ENCODE assay signal across 1 cellular context in the genomic region with DNA sequence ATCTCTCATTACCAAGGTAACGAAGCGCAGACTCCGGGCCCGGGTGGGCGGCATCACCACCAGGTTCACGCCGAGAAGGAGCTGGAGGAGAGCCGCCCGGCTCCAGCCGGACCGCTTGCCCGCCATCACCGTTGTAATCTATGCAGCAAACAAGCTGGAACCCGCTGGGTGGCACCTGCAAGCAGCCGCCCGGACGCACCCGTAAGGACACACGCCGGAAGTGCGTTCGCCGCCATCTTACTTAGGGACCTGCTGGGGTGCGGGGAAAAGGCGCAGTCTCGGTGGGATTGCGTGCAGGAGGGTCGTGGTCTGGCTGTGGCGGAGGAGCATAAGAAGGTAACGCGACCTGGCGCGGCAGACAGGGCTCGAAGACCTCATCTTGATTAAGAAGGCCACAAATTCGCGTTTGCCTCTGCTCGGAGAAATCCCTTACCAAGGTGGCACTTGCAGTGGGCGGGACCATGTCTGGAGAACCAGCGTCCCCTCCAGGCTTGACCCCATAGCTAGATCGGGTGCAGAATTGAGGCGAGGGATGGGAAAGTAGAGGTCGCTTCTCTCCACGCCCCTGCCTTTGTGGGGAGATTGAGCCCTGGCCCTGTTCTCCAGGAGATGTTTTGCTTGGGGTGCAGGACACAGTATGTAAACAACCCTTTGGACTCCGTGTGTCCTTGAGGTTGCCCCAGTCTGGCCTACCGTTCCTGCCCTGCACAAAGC.
TF ChIP-seq lines count a peak whose summit lies in the region.

A gene with protein sequence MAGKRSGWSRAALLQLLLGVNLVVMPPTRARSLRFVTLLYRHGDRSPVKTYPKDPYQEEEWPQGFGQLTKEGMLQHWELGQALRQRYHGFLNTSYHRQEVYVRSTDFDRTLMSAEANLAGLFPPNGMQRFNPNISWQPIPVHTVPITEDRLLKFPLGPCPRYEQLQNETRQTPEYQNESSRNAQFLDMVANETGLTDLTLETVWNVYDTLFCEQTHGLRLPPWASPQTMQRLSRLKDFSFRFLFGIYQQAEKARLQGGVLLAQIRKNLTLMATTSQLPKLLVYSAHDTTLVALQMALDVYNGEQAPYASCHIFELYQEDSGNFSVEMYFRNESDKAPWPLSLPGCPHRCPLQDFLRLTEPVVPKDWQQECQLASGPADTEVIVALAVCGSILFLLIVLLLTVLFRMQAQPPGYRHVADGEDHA (minus strand): TSS at position 151 of the 714 bp plus-strand sequence. CDS start 25 bp downstream, at position 126.

TF ChIP-seq in K562, 482 proteins besides CTCF, POLR2A, EP300 and RAD21 (continued from another document and continues in another):
- no peak for TF ChIP-seq ZNF445 (CRISPR knock-in tag; IDR thresholded peaks at IDR 0.05; ENCODE audit: low read depth)
- peak in 1 of 2 experiments; percentile 90; a peak in 2 of 3 replicates for TF ChIP-seq CBX3 (IDR thresholded peaks at IDR 0.05; ENCODE audit: borderline replicate concordance in 1 of 2, low read length in 2 of 2)
- TF ChIP-seq, protein P1, sequence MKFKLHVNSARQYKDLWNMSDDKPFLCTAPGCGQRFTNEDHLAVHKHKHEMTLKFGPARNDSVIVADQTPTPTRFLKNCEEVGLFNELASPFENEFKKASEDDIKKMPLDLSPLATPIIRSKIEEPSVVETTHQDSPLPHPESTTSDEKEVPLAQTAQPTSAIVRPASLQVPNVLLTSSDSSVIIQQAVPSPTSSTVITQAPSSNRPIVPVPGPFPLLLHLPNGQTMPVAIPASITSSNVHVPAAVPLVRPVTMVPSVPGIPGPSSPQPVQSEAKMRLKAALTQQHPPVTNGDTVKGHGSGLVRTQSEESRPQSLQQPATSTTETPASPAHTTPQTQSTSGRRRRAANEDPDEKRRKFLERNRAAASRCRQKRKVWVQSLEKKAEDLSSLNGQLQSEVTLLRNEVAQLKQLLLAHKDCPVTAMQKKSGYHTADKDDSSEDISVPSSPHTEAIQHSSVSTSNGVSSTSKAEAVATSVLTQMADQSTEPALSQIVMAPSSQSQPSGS (CRISPR knock-in tag; IDR thresholded peaks at IDR 0.05): no peak
- TF ChIP-seq, protein P2, sequence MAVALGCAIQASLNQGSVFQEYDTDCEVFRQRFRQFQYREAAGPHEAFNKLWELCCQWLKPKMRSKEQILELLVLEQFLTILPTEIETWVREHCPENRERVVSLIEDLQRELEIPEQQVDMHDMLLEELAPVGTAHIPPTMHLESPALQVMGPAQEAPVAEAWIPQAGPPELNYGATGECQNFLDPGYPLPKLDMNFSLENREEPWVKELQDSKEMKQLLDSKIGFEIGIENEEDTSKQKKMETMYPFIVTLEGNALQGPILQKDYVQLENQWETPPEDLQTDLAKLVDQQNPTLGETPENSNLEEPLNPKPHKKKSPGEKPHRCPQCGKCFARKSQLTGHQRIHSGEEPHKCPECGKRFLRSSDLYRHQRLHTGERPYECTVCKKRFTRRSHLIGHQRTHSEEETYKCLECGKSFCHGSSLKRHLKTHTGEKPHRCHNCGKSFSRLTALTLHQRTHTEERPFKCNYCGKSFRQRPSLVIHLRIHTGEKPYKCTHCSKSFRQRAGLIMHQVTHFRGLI (CRISPR knock-in tag; IDR thresholded peaks at IDR 0.05): no peak
- TF ChIP-seq, protein P3, sequence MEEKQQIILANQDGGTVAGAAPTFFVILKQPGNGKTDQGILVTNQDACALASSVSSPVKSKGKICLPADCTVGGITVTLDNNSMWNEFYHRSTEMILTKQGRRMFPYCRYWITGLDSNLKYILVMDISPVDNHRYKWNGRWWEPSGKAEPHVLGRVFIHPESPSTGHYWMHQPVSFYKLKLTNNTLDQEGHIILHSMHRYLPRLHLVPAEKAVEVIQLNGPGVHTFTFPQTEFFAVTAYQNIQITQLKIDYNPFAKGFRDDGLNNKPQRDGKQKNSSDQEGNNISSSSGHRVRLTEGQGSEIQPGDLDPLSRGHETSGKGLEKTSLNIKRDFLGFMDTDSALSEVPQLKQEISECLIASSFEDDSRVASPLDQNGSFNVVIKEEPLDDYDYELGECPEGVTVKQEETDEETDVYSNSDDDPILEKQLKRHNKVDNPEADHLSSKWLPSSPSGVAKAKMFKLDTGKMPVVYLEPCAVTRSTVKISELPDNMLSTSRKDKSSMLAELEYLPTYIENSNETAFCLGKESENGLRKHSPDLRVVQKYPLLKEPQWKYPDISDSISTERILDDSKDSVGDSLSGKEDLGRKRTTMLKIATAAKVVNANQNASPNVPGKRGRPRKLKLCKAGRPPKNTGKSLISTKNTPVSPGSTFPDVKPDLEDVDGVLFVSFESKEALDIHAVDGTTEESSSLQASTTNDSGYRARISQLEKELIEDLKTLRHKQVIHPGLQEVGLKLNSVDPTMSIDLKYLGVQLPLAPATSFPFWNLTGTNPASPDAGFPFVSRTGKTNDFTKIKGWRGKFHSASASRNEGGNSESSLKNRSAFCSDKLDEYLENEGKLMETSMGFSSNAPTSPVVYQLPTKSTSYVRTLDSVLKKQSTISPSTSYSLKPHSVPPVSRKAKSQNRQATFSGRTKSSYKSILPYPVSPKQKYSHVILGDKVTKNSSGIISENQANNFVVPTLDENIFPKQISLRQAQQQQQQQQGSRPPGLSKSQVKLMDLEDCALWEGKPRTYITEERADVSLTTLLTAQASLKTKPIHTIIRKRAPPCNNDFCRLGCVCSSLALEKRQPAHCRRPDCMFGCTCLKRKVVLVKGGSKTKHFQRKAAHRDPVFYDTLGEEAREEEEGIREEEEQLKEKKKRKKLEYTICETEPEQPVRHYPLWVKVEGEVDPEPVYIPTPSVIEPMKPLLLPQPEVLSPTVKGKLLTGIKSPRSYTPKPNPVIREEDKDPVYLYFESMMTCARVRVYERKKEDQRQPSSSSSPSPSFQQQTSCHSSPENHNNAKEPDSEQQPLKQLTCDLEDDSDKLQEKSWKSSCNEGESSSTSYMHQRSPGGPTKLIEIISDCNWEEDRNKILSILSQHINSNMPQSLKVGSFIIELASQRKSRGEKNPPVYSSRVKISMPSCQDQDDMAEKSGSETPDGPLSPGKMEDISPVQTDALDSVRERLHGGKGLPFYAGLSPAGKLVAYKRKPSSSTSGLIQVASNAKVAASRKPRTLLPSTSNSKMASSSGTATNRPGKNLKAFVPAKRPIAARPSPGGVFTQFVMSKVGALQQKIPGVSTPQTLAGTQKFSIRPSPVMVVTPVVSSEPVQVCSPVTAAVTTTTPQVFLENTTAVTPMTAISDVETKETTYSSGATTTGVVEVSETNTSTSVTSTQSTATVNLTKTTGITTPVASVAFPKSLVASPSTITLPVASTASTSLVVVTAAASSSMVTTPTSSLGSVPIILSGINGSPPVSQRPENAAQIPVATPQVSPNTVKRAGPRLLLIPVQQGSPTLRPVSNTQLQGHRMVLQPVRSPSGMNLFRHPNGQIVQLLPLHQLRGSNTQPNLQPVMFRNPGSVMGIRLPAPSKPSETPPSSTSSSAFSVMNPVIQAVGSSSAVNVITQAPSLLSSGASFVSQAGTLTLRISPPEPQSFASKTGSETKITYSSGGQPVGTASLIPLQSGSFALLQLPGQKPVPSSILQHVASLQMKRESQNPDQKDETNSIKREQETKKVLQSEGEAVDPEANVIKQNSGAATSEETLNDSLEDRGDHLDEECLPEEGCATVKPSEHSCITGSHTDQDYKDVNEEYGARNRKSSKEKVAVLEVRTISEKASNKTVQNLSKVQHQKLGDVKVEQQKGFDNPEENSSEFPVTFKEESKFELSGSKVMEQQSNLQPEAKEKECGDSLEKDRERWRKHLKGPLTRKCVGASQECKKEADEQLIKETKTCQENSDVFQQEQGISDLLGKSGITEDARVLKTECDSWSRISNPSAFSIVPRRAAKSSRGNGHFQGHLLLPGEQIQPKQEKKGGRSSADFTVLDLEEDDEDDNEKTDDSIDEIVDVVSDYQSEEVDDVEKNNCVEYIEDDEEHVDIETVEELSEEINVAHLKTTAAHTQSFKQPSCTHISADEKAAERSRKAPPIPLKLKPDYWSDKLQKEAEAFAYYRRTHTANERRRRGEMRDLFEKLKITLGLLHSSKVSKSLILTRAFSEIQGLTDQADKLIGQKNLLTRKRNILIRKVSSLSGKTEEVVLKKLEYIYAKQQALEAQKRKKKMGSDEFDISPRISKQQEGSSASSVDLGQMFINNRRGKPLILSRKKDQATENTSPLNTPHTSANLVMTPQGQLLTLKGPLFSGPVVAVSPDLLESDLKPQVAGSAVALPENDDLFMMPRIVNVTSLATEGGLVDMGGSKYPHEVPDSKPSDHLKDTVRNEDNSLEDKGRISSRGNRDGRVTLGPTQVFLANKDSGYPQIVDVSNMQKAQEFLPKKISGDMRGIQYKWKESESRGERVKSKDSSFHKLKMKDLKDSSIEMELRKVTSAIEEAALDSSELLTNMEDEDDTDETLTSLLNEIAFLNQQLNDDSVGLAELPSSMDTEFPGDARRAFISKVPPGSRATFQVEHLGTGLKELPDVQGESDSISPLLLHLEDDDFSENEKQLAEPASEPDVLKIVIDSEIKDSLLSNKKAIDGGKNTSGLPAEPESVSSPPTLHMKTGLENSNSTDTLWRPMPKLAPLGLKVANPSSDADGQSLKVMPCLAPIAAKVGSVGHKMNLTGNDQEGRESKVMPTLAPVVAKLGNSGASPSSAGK (IDR thresholded peaks at IDR 0.05): no peak; the same call in 1 of the 2 replicates
- TF ChIP-seq LCOR (CRISPR knock-in tag; IDR thresholded peaks at IDR 0.05): peak; percentile 57; the same call in 1 of the 2 replicates
- TF ChIP-seq, protein P4, sequence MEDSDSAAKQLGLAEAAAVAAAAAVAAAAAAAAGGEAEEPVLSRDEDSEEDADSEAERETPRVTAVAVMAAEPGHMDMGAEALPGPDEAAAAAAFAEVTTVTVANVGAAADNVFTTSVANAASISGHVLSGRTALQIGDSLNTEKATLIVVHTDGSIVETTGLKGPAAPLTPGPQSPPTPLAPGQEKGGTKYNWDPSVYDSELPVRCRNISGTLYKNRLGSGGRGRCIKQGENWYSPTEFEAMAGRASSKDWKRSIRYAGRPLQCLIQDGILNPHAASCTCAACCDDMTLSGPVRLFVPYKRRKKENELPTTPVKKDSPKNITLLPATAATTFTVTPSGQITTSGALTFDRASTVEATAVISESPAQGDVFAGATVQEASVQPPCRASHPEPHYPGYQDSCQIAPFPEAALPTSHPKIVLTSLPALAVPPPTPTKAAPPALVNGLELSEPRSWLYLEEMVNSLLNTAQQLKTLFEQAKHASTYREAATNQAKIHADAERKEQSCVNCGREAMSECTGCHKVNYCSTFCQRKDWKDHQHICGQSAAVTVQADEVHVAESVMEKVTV (CRISPR knock-in tag; IDR thresholded peaks at IDR 0.05): no peak
- TF ChIP-seq RBM17 (IDR thresholded peaks at IDR 0.05; ENCODE audit: borderline replicate concordance, low read depth, low read length): no peak
- no peak for TF ChIP-seq NCOA2 (IDR thresholded peaks at IDR 0.05; ENCODE audit: partially characterized antibody in 2 of 2)
- no peak for TF ChIP-seq RFX7 (CRISPR knock-in tag; IDR thresholded peaks at IDR 0.05)
- TF ChIP-seq GATAD2A (IDR thresholded peaks at IDR 0.05): peak; percentile 94
- peak; percentile 86; the same call in 1 of the 2 replicates for TF ChIP-seq SMAD4 (CRISPR knock-in tag; conservative IDR thresholded peaks at IDR 0.05)
- TF ChIP-seq HDAC3 (IDR thresholded peaks at IDR 0.05; ENCODE audit: borderline replicate concordance, partially characterized antibody): no peak
- peak; percentile 70; the same call in 1 of the 2 replicates for TF ChIP-seq HNRNPL (IDR thresholded peaks at IDR 0.05; ENCODE audit: low read depth, low read length)
- no peak; the same call in 1 of the 2 replicates for TF ChIP-seq HMG20B (CRISPR knock-in tag; IDR thresholded peaks at IDR 0.05)
- no peak for TF ChIP-seq HSF4 (CRISPR knock-in tag; IDR thresholded peaks at IDR 0.05; ENCODE audit: borderline replicate concordance)
- TF ChIP-seq PYGO2 (tag; IDR thresholded peaks at IDR 0.05): no peak
- TF ChIP-seq, protein P5, sequence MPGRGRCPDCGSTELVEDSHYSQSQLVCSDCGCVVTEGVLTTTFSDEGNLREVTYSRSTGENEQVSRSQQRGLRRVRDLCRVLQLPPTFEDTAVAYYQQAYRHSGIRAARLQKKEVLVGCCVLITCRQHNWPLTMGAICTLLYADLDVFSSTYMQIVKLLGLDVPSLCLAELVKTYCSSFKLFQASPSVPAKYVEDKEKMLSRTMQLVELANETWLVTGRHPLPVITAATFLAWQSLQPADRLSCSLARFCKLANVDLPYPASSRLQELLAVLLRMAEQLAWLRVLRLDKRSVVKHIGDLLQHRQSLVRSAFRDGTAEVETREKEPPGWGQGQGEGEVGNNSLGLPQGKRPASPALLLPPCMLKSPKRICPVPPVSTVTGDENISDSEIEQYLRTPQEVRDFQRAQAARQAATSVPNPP (IDR thresholded peaks at IDR 0.05; ENCODE audit: borderline replicate concordance, insufficient read depth, insufficient read length): no peak
- TF ChIP-seq, protein P6, sequence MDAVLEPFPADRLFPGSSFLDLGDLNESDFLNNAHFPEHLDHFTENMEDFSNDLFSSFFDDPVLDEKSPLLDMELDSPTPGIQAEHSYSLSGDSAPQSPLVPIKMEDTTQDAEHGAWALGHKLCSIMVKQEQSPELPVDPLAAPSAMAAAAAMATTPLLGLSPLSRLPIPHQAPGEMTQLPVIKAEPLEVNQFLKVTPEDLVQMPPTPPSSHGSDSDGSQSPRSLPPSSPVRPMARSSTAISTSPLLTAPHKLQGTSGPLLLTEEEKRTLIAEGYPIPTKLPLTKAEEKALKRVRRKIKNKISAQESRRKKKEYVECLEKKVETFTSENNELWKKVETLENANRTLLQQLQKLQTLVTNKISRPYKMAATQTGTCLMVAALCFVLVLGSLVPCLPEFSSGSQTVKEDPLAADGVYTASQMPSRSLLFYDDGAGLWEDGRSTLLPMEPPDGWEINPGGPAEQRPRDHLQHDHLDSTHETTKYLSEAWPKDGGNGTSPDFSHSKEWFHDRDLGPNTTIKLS (IDR thresholded peaks at IDR 0.05; ENCODE audit: borderline replicate concordance, low read depth): peak; percentile 75
- TF ChIP-seq MTA1 (IDR thresholded peaks at IDR 0.05; ENCODE audit: borderline replicate concordance): peak; percentile 59; the same call in 1 of the 2 replicates
- TF ChIP-seq ZNF263 (CRISPR knock-in tag; IDR thresholded peaks at IDR 0.05; ENCODE audit: borderline replicate concordance): peak; percentile 76; the same call in 1 of the 2 replicates
- TF ChIP-seq NR2C2 (CRISPR knock-in tag; IDR thresholded peaks at IDR 0.05): peak; percentile 84
- TF ChIP-seq NR2C2 (tag; IDR thresholded peaks at IDR 0.05): peak; percentile 97
- peak; percentile 79 for TF ChIP-seq ELF2 (CRISPR knock-in tag; IDR thresholded peaks at IDR 0.05)
- peak; percentile 94 for TF ChIP-seq KDM5B (IDR thresholded peaks at IDR 0.05; ENCODE audit: insufficient replicate concordance, low read depth, low read length)
- TF ChIP-seq ZNF121 (CRISPR knock-in tag; conservative IDR thresholded peaks at IDR 0.05): no peak
- TF ChIP-seq KLF10 (CRISPR knock-in tag; IDR thresholded peaks at IDR 0.05): no peak
- TF ChIP-seq CBX2 (IDR thresholded peaks at IDR 0.05; ENCODE audit: insufficient read depth, low read length, poor library complexity, severe bottlenecking): no peak
- 0 out of 2 replicates have a peak, but pooled peaks have one; percentile 9 for TF ChIP-seq ZNF282 (CRISPR knock-in tag; IDR thresholded peaks at IDR 0.05)
- TF ChIP-seq SPI1 (IDR thresholded peaks at IDR 0.05; ENCODE audit: borderline replicate concordance, low read depth, low read length): no peak
